In the genomic region with DNA sequence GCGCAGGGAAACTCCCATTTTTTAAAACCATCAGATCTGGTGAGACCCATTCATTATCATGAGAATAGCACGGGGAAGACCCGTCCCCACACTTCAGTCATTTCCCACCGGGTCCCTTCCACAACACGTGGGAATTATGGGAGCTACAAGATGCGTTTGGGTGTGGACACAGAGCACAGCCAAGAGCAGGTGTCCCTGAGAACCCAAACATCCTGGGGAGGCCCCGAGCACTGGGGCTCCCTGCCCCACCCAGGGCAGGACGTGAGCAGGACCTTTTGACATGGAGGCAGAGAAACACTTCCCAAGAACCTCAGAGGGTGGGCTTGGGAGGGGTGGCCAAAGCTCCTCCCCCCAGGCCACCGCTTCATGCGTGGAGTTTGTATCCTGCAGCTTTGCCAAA, we compare ENCODE assay signal across 18 cellular contexts.
DNase-seq lines count a peak whose midpoint lies in the region; ATAC-seq and TF ChIP-seq lines count a peak whose summit lies in the region.
"Had no signal": no experiment of that assay in that cellular context is flagged by ENCODE, and none has a peak within 500 bp of the region (broad histone marks: within the 10 kb centered on the region; RNA-seq: fewer than 3 reads in every experiment).

No MANE protein-coding gene starts in this region.

- H3K4me1 Mint-ChIP-seq in T-cell, result peaks cover 38 to 48% (median 41%) of the 10 kb centered on the region in 3 donors
- peaks cover 23 to 39% of the 10 kb centered on the region in 2 donors for H3K4me1 Mint-ChIP-seq in stimulated activated naive B cell treated with anti-CD40 and anti-IgM and Interleukin-4, amounts not matched to agents 10 μg/mL and 1 μg/mL and 100 μg/mL, for 72 hours

- CTCF ChIA-PET in T-cell (lab: Charles Lee), result no interaction called here

- H3K36me3 ChIP-seq in cardiac muscle cell, result no peaks in the 10 kb centered on the region
- H3K36me3 ChIP-seq: Peyer's patch had no signal

- no peaks in the 10 kb centered on the region for H3K9me3 Mint-ChIP-seq in T-cell
- no peaks in the 10 kb centered on the region for H3K9me3 Mint-ChIP-seq in stimulated activated naive B cell treated with anti-CD40 and anti-IgM and Interleukin-4, amounts not matched to agents 10 μg/mL and 1 μg/mL and 100 μg/mL, for 72 hours
- H3K9me3 Mint-ChIP-seq: naive B cell had no signal

- ATAC-seq in left cardiac atrium (no peak), T-cell (replicated peaks in 1 of 4) (no peak), GM18511 (IDR thresholded peaks at IDR 0.05; ENCODE audit: unreplicated experiment) (no peak)
- ATAC-seq in stimulated activated naive B cell treated with anti-CD40 and anti-IgM and Interleukin-4, amounts not matched to agents 10 μg/mL and 1 μg/mL and 100 μg/mL, for 72 hours (replicated peaks), result no peak
- ATAC-seq: GM23338 had no signal

- H3K9me3 ChIP-seq in cardiac muscle cell (ENCODE audit: low read depth), result no peaks in the 10 kb centered on the region
- H3K9me3 ChIP-seq: left lung, Peyer's patch had no signal

- H3K27me3 ChIP-seq in cardiac muscle cell, result no peaks in the 10 kb centered on the region
- H3K27me3 ChIP-seq: left lung, Peyer's patch had no signal

- H3K4me3 ChIP-seq in cardiac muscle cell (no peak overlapping the region), coronary artery (no peak overlapping the region)
- H3K4me3 ChIP-seq: GM23338, left lung, Peyer's patch had no signal

- intact Hi-C loops in left cardiac atrium (cut with DNase I), result no loop called here

- H3K36me3 Mint-ChIP-seq in T-cell, result peaks cover 17% of the 10 kb centered on the region
- peaks cover 40 to 45% of the 10 kb centered on the region in 2 donors for H3K36me3 Mint-ChIP-seq in stimulated activated naive B cell treated with anti-CD40 and anti-IgM and Interleukin-4, amounts not matched to agents 10 μg/mL and 1 μg/mL and 100 μg/mL, for 72 hours

- H3K27ac Mint-ChIP-seq in T-cell, result peak overlapping the region; percentile 90 to 92
- H3K27ac Mint-ChIP-seq in stimulated activated naive B cell treated with anti-CD40 and anti-IgM and Interleukin-4, amounts not matched to agents 10 μg/mL and 1 μg/mL and 100 μg/mL, for 72 hours, result peak overlapping the region; percentile 86
- H3K27ac Mint-ChIP-seq: GM23338 had no signal

- H3K4me3 Mint-ChIP-seq in T-cell, result peak overlapping the region in 1 of 3 donors; percentile 79
- H3K4me3 Mint-ChIP-seq in stimulated activated naive B cell treated with anti-CD40 and anti-IgM and Interleukin-4, amounts not matched to agents 10 μg/mL and 1 μg/mL and 100 μg/mL, for 72 hours, result peak overlapping the region in 1 of 2 donors; percentile 4
- H3K4me3 Mint-ChIP-seq: GM23338 had no signal

- H3K27ac ChIP-seq in cardiac muscle cell, result peak overlapping the region; percentile 22
- peak overlapping the region in 1 of 2 donors; percentile 80 for H3K27ac ChIP-seq in coronary artery

- H3K27me3 Mint-ChIP-seq in T-cell, result no peaks in the 10 kb centered on the region
- H3K27me3 Mint-ChIP-seq in stimulated activated naive B cell treated with anti-CD40 and anti-IgM and Interleukin-4, amounts not matched to agents 10 μg/mL and 1 μg/mL and 100 μg/mL, for 72 hours, result no peaks in the 10 kb centered on the region
- H3K27me3 Mint-ChIP-seq: naive B cell had no signal

- peaks cover 15% of the 10 kb centered on the region for H3K4me1 ChIP-seq in cardiac muscle cell (ENCODE audit: low read depth)

- TF ChIP-seq CTCF in cardiac muscle cell (IDR thresholded peaks at IDR 0.05; ENCODE audit: low read depth, low read length), result no peak
- TF ChIP-seq CTCF in coronary artery (IDR thresholded peaks at IDR 0.05), result no peak

- POLR2A ChIA-PET in T-cell (lab: Charles Lee), result no interaction called here

- DNase-seq in cardiac muscle cell (ENCODE audit: low read depth in 1 of 2, low spot score in 1 of 2) (no peak), left cardiac atrium (no peak), T-cell (no peak), coronary artery (ENCODE audit: low spot score) (peak; percentile 58), NCI-H748 treated with DMSO at 0.1 percent for 48 hours (lab: John Stamatoyannopoulos, UW) (no peak), NCI-H2196 treated with DMSO at 0.1 percent for 48 hours (lab: John Stamatoyannopoulos, UW; ENCODE audit: unreplicated experiment) (no peak)
- no peak for DNase-seq in stimulated activated naive B cell treated with anti-CD40 and anti-IgM and Interleukin-4, amounts not matched to agents 10 μg/mL and 1 μg/mL and 100 μg/mL, for 72 hours
- DNase-seq: DMS 273 treated with DMSO at 0.1 percent for 48 hours; GF-D8; KG1; naive B cell; NCI-H1092 treated with DMSO at 0.1 percent for 48 hours; NCI-H82; stimulated activated CD4-positive, alpha-beta T cell treated with anti-CD3 and anti-CD28 coated beads, Interleukin-15, amount 100 ng/mL, for 24 hours had no signal
